ENCODE assay signal across 8 cellular contexts in genomic region chr2:180337136-180337535, GRCh38.
"Had no signal": no experiment of that assay in that cellular context is flagged by ENCODE, and none has a peak within 500 bp of the region (broad histone marks: within the 10 kb centered on the region; RNA-seq: fewer than 3 reads in every experiment).

No MANE protein-coding gene starts in this region.

- DNase-seq: GM23248, GOT3, H7, HFFc6, IMR-90 had no signal

- H3K4me3 Mint-ChIP-seq: HFFc6 had no signal

- ATAC-seq: HCT116, HepG2, K562 had no signal

- H3K27ac Mint-ChIP-seq: HFFc6 had no signal
